18 cellular contexts compared by ENCODE assay signal in genomic region chr1:31797216-31797615, GRCh38. TPM values are rescaled to one million over a fixed set of nuclear protein-coding genes. Genes with fewer than 3 reads are reported as not detected.
DNase-seq lines count a peak whose midpoint lies in the region; ATAC-seq and TF ChIP-seq lines count a peak whose summit lies in the region.
"Had no signal": no experiment of that assay in that cellular context is flagged by ENCODE, and none has a peak within 500 bp of the region (broad histone marks: within the 10 kb centered on the region; RNA-seq: fewer than 3 reads in every experiment).

No MANE protein-coding gene starts in this region.

- no peaks in the 10 kb centered on the region for H3K27me3 ChIP-seq in ACC112 (ENCODE audit: insufficient read depth, low read length)

- H3K36me3 Mint-ChIP-seq in CD14-positive monocyte, result no peaks in the 10 kb centered on the region
- H3K36me3 Mint-ChIP-seq: IgD-negative memory B cell had no signal

- ATAC-seq in HG02852 (IDR thresholded peaks at IDR 0.05; ENCODE audit: unreplicated experiment) (no peak), HG03442 (IDR thresholded peaks at IDR 0.05; ENCODE audit: unreplicated experiment) (no peak)
- ATAC-seq: right cardiac atrium had no signal

- no peak overlapping the region for H3K4me3 Mint-ChIP-seq in CD14-positive monocyte
- H3K4me3 Mint-ChIP-seq: IgD-negative memory B cell had no signal

- peak overlapping the region; percentile 87 for H3K27ac ChIP-seq in ACC112 (ENCODE audit: low read depth, low read length)
- H3K27ac ChIP-seq: esophagus squamous epithelium had no signal

- TF ChIP-seq CTCF in HFF-Myc (IDR thresholded peaks at IDR 0.05; ENCODE audit: low read depth, low read length, missing control alignments) (no peak), cardiac fibroblast (IDR thresholded peaks at IDR 0.05; ENCODE audit: low read depth, low read length) (no peak), CD14-positive monocyte (IDR thresholded peaks at IDR 0.05) (no peak)

- peaks cover 36% of the 10 kb centered on the region for H3K79me2 ChIP-seq in ACC112 (ENCODE audit: control insufficient read depth, insufficient read depth, low read length, unreplicated experiment)

- H3K27ac Mint-ChIP-seq in CD14-positive monocyte, result no peak overlapping the region

- H3K36me3 ChIP-seq in ACC112 (ENCODE audit: insufficient read depth, low read length), result peaks cover 4% of the 10 kb centered on the region; the same call in 1 of the 2 replicates
- H3K36me3 ChIP-seq: esophagus squamous epithelium had no signal

- H3K9me3 Mint-ChIP-seq in CD14-positive monocyte, result peaks cover 0 to 2% (median 0%) of the 10 kb centered on the region in 7 donors
- H3K9me3 Mint-ChIP-seq: IgD-negative memory B cell had no signal

- H3K4me1 ChIP-seq in ACC112 (ENCODE audit: control insufficient read depth, insufficient read depth, low read length, unreplicated experiment), result peaks cover 39% of the 10 kb centered on the region

- intact Hi-C loops in CD14-positive monocyte (cut with micrococcal nuclease), result loop anchor here in 1 of 2 donors (10.0 kb wide), 1 partner anchor 232 kb away; no protein-coding TSS in a partner anchor

- DNase-seq in HFF-Myc (ENCODE audit: extremely low read depth, low read depth), result no peak
- no peak for DNase-seq in cardiac fibroblast (ENCODE audit: low read depth in 2 of 2)
- DNase-seq in mesenteric fat pad (ENCODE audit: low spot score), result peak; percentile 59
- no peak for DNase-seq in CD14-positive monocyte (ENCODE audit: low spot score)
- no peak for DNase-seq in glomerular visceral epithelial cell (ENCODE audit: extremely low spot score)
- DNase-seq: aorta; esophagus squamous epithelium; hippocampal formation; midbrain; NCI-H2029; NCI-H510A treated with DMSO at 0.1 percent for 48 hours; right cardiac atrium; stimulated activated CD4-positive, alpha-beta T cell treated with anti-CD3 and anti-CD28 coated beads, Interleukin-1b, Interleukin-23, amount 100 ng/mL, for 48 hours had no signal

- H3K4me3 ChIP-seq in ACC112 (ENCODE audit: low read depth, low read length), result peak overlapping the region; percentile 90
- H3K4me3 ChIP-seq in HFF-Myc (replicated peaks; ENCODE audit: low read depth, low read length), result peak overlapping the region; percentile 41
- peak overlapping the region; percentile 36 to 73 for H3K4me3 ChIP-seq in cardiac fibroblast (replicated peaks in 1 of 2; ENCODE audit: low read depth in 2 of 2, low read length in 2 of 2)
- H3K4me3 ChIP-seq: esophagus squamous epithelium had no signal

- H2AFZ ChIP-seq in ACC112 (ENCODE audit: low read length, unreplicated experiment), result no peak overlapping the region

- H3K27me3 Mint-ChIP-seq in CD14-positive monocyte (ENCODE audit: low read depth in 3 of 3), result peaks cover 12 to 35% (median 16%) of the 10 kb centered on the region in 3 donors

- peaks cover 9% of the 10 kb centered on the region for H3K4me1 Mint-ChIP-seq in CD14-positive monocyte

RNA-seq across cellular contexts. Expression of gene SPOCD1, which starts 18.6 kb away (rescaled TPM):
- total RNA-seq in mesenteric fat pad, result 9.5 TPM
- not detected for polyA plus RNA-seq in CD14-positive monocyte
- total RNA-seq: T-helper 2 cell treated with Interferon-gamma antibody and Interleukin-4, amounts not matched to agents 100 ng/mL and 5 ng/mL, for 36 hours had no signal
- polyA plus RNA-seq: IgD-negative memory B cell had no signal

RNA-seq across cellular contexts. Expression of gene ADGRB2, which starts 33.1 kb away (rescaled TPM):
- 3.9 TPM for total RNA-seq in mesenteric fat pad
- polyA plus RNA-seq in CD14-positive monocyte, result not detected
